ENCODE assay signal across 10 cellular contexts in genomic region chr3:59286791-59287531, GRCh38.
DNase-seq lines count a peak whose midpoint lies in the region; ATAC-seq, FAIRE-seq and TF ChIP-seq lines count a peak whose summit lies in the region.
"Had no signal": no experiment of that assay in that cellular context is flagged by ENCODE, and none has a peak within 500 bp of the region (broad histone marks: within the 10 kb centered on the region; RNA-seq: fewer than 3 reads in every experiment).

No MANE protein-coding gene starts in this region.

- H3K27ac Mint-ChIP-seq in stimulated activated effector memory CD8-positive, alpha-beta T cell treated with anti-CD3 and anti-CD28 coated beads, Interleukin-12 subunit alpha, Interleukin-12 subunit beta, amount 100 ng/mL, for 72 hours, result peak overlapping the region; percentile 91

- TF ChIP-seq CTCF in bronchial epithelial cell (IDR thresholded peaks at IDR 0.05; ENCODE audit: insufficient read depth, low read length, severe bottlenecking), result no peak

- H3K9me3 Mint-ChIP-seq in stimulated activated effector memory CD8-positive, alpha-beta T cell treated with anti-CD3 and anti-CD28 coated beads, Interleukin-12 subunit alpha, Interleukin-12 subunit beta, amount 100 ng/mL, for 72 hours, result peaks cover 1% of the 10 kb centered on the region

- no peaks in the 10 kb centered on the region for H3K36me3 Mint-ChIP-seq in stimulated activated effector memory CD8-positive, alpha-beta T cell treated with anti-CD3 and anti-CD28 coated beads, Interleukin-12 subunit alpha, Interleukin-12 subunit beta, amount 100 ng/mL, for 72 hours

- H3K27me3 ChIP-seq in bronchial epithelial cell (ENCODE audit: control insufficient read depth, insufficient read depth, low read length), result no peaks in the 10 kb centered on the region

- peak overlapping the region; percentile 42 for H3K4me3 Mint-ChIP-seq in stimulated activated effector memory CD8-positive, alpha-beta T cell treated with anti-CD3 and anti-CD28 coated beads, Interleukin-12 subunit alpha, Interleukin-12 subunit beta, amount 100 ng/mL, for 72 hours

- peak; percentile 98 for ATAC-seq in stimulated activated effector memory CD8-positive, alpha-beta T cell treated with anti-CD3 and anti-CD28 coated beads, Interleukin-12 subunit alpha, Interleukin-12 subunit beta, amount 100 ng/mL, for 72 hours
- ATAC-seq in left lobe of liver, result no peak

- peaks cover 31% of the 10 kb centered on the region for H3K4me1 Mint-ChIP-seq in stimulated activated effector memory CD8-positive, alpha-beta T cell treated with anti-CD3 and anti-CD28 coated beads, Interleukin-12 subunit alpha, Interleukin-12 subunit beta, amount 100 ng/mL, for 72 hours

- intact Hi-C loops in posterior cingulate gyrus (cut with DNase I), result no loop called here

- peak; percentile 62 for FAIRE-seq in bronchial epithelial cell (lab: Jason Lieb, UNC)
- FAIRE-seq: TTC549 had no signal

- H3K36me3 ChIP-seq in bronchial epithelial cell (ENCODE audit: control insufficient read depth, insufficient read depth, low read length), result no peaks in the 10 kb centered on the region

- DNase-seq in activated CD8-positive, alpha-beta memory T cell treated with anti-CD3 and anti-CD28 coated beads for 24 hours, result peak; percentile 61
- DNase-seq in activated CD8-positive, alpha-beta memory T cell treated with anti-CD3 and anti-CD28 coated beads, Interleukin-2, amount 50 U/mL, for 4 hours, result no peak
- peak; percentile 38 for DNase-seq in NK-92 treated with Interleukin-12 subunit alpha and Interleukin-12 subunit beta, amount 100 ng/mL, for 24 hours (lab: John Stamatoyannopoulos, UW)
- peak; percentile 87 for DNase-seq in bronchial epithelial cell (ENCODE audit: low read depth)
- DNase-seq in stimulated activated effector memory CD8-positive, alpha-beta T cell treated with anti-CD3 and anti-CD28 coated beads, Interleukin-12 subunit alpha, Interleukin-12 subunit beta, amount 100 ng/mL, for 72 hours (ENCODE audit: low spot score in 2 of 2), result peak; percentile 18 to 73
- DNase-seq in amygdala (lab: John Stamatoyannopoulos, UW), result no peak
- DNase-seq in posterior cingulate gyrus, result no peak
- DNase-seq in left lobe of liver (ENCODE audit: low spot score), result no peak
- DNase-seq: COR-L47 had no signal

- H3K4me3 ChIP-seq in bronchial epithelial cell (ENCODE audit: low read depth, low read length), result no peak overlapping the region

Comparison
In these comparisons a context has a peak if more than half of its experiments do, and no peak if none do; other contexts are left out.
1. DNase-seq: peak in activated CD8-positive, alpha-beta memory T cell treated with anti-CD3 and anti-CD28 coated beads for 24 hours (single experiment), NK-92 treated with Interleukin-12 subunit alpha and Interleukin-12 subunit beta, amount 100 ng/mL, for 24 hours (single experiment), bronchial epithelial cell (single experiment) and stimulated activated effector memory CD8-positive, alpha-beta T cell treated with anti-CD3 and anti-CD28 coated beads, Interleukin-12 subunit alpha, Interleukin-12 subunit beta, amount 100 ng/mL, for 72 hours (2 of 2); none in activated CD8-positive, alpha-beta memory T cell treated with anti-CD3 and anti-CD28 coated beads, Interleukin-2, amount 50 U/mL, for 4 hours (single experiment), amygdala (0 of 56), posterior cingulate gyrus (0 of 10) and left lobe of liver (single experiment).